Comparison of ENCODE assay signal across 10 cellular contexts in the genomic region with DNA sequence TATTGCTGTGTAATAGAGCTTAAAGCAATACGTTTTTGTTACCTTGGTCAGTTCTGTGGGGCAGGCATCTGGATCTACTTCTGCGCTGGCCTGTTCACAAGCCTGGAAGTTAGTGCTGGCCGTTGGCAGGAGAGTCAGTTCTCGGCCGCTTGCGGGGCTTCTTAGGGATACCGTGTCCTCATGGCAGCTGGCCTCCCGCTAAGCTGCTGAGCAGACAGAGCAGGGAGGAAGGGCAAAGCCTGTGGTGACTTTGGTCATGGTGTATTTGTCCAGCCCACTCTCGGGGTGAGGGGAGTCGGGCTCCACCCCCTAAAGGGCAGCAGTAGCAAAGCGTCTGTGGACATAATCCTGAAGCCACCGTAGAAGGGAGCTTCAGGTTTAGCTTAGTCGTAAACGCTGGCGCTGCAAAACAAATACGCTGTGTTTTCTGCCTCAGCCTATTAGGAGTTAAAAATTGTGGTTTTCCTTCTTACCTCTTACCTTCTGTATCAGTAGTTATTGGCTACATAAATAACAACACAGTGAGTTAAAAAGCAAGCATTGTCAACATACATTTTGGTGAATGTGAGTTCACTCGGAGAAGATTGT. TPM values are rescaled to one million over a fixed set of nuclear protein-coding genes. Genes with fewer than 3 reads are reported as not detected.
DNase-seq lines count a peak whose midpoint lies in the region; ATAC-seq, FAIRE-seq and TF ChIP-seq lines count a peak whose summit lies in the region.
"Had no signal": no experiment of that assay in that cellular context is flagged by ENCODE, and none has a peak within 500 bp of the region (broad histone marks: within the 10 kb centered on the region; RNA-seq: fewer than 3 reads in every experiment).

No MANE protein-coding gene starts in this region.

- H3K27me3 ChIP-seq in endocrine pancreas (ENCODE audit: control insufficient read depth, insufficient read depth, low read length): no peaks in the 10 kb centered on the region

- H3K9me3 ChIP-seq in endocrine pancreas (ENCODE audit: control insufficient read depth, low read length) (no peaks in the 10 kb centered on the region), kidney (ENCODE audit: control insufficient read depth in 1 of 2, low read length in 2 of 2) (no peaks in the 10 kb centered on the region)

- no peak for FAIRE-seq in kidney (lab: Jason Lieb, UNC)

- no peaks in the 10 kb centered on the region for H3K36me3 ChIP-seq in endocrine pancreas (ENCODE audit: control insufficient read depth, insufficient read depth, low read length)
- no peaks in the 10 kb centered on the region for H3K36me3 ChIP-seq in kidney (ENCODE audit: control insufficient read depth in 1 of 2, insufficient read depth in 2 of 2, low read length in 2 of 2)

- no peak for TF ChIP-seq CTCF in AG09319 (IDR thresholded peaks at IDR 0.05; ENCODE audit: low read depth, low read length)
- no peak for TF ChIP-seq CTCF in kidney (IDR thresholded peaks at IDR 0.05; ENCODE audit: borderline replicate concordance, extremely low read depth, insufficient read depth)

- H3K4me3 ChIP-seq in endocrine pancreas (ENCODE audit: control insufficient read depth, insufficient read depth, low read length): peak overlapping the region; percentile 69
- H3K4me3 ChIP-seq in kidney (ENCODE audit: low read length in 2 of 2): no peak overlapping the region

- intact Hi-C loops in kidney (cut with DNase I): no loop called here

- H3K4me1 ChIP-seq in endocrine pancreas (ENCODE audit: control insufficient read depth, insufficient read depth, low read length) (peaks cover 5% of the 10 kb centered on the region), kidney (ENCODE audit: control insufficient read depth in 1 of 2, insufficient read depth in 1 of 2, low read depth in 1 of 2, low read length in 2 of 2) (peaks cover 11 to 14% of the 10 kb centered on the region in 2 donors)

- DNase-seq in AG09319 (ENCODE audit: extremely low read depth, low read depth) (peak; percentile 15), MV-4-11 (lab: John Stamatoyannopoulos, UW) (peak; percentile 18), medulla oblongata (ENCODE audit: extremely low spot score) (peak; percentile 46), kidney (no peak)
- DNase-seq: naive B cell, OCI-M1 had no signal

- ATAC-seq in HG03469 (IDR thresholded peaks at IDR 0.05; ENCODE audit: unreplicated experiment) (no peak), GM21360 (IDR thresholded peaks at IDR 0.05; ENCODE audit: unreplicated experiment) (no peak), GM19328 (IDR thresholded peaks at IDR 0.05; ENCODE audit: unreplicated experiment) (no peak)

- H3K27ac ChIP-seq in kidney (ENCODE audit: low read depth in 2 of 2, low read length in 2 of 2): no peak overlapping the region

- no peak overlapping the region for H3K9ac ChIP-seq in endocrine pancreas (ENCODE audit: control insufficient read depth, insufficient read depth, low read length)
- H3K9ac ChIP-seq in kidney (ENCODE audit: low read length in 2 of 2): no peak overlapping the region

RNA-seq across cellular contexts. Expression of gene UBE3C, which starts 12.2 kb away (rescaled TPM):
- 58.5 TPM for total RNA-seq in kidney
- polyA plus RNA-seq in kidney (ENCODE audit: insufficient read depth, low read depth, low replicate concordance): 20.9 TPM
